17 cellular contexts compared by ENCODE assay signal in genomic region chr4:158090323-158090722, GRCh38.
DNase-seq lines count a peak whose midpoint lies in the region; ATAC-seq and TF ChIP-seq lines count a peak whose summit lies in the region.
"Had no signal": no experiment of that assay in that cellular context is flagged by ENCODE, and none has a peak within 500 bp of the region (broad histone marks: within the 10 kb centered on the region; RNA-seq: fewer than 3 reads in every experiment).

No MANE protein-coding gene starts in this region.

- peak overlapping the region; percentile 54 for H3K4me3 ChIP-seq in coronary artery
- peak overlapping the region; percentile 10 for H3K4me3 ChIP-seq in osteoblast (ENCODE audit: insufficient read depth, low read length)
- H3K4me3 ChIP-seq: GM12878, GM23338 had no signal

- H3K36me3 ChIP-seq in osteoblast (ENCODE audit: insufficient read depth, low read length): no peaks in the 10 kb centered on the region
- H3K36me3 ChIP-seq: WERI-Rb-1 had no signal

- CTCF ChIA-PET in activated CD4-positive, alpha-beta T cell treated with anti-CD3 and anti-CD28 coated beads, Interleukin-2, amount 10 ng/mL, durations not matched to agents 7 days and 5 days (lab: Charles Lee): no interaction called here

- ATAC-seq in activated T-helper 17 cell treated with anti-CD3 and anti-CD28 coated beads, Interleukin-2, amount 50 U/mL, for 72 hours (replicated peaks): no peak
- ATAC-seq in HG02852 (IDR thresholded peaks at IDR 0.05; ENCODE audit: unreplicated experiment): no peak
- ATAC-seq: GM12878, GM23338 had no signal

- no peaks in the 10 kb centered on the region for H3K27me3 ChIP-seq in osteoblast (ENCODE audit: insufficient read depth, low read length)

- peak overlapping the region; percentile 78 for H2AFZ ChIP-seq in osteoblast (ENCODE audit: low read length)
- H2AFZ ChIP-seq: GM23338 had no signal

- no peak overlapping the region for H3K27ac Mint-ChIP-seq in activated CD4-positive, alpha-beta T cell treated with anti-CD3 and anti-CD28 coated beads, Interleukin-2, amount 10 ng/mL, durations not matched to agents 7 days and 5 days
- no peak overlapping the region for H3K27ac Mint-ChIP-seq in activated T-helper 17 cell treated with anti-CD3 and anti-CD28 coated beads, Interleukin-2, amount 50 U/mL, for 72 hours
- H3K27ac Mint-ChIP-seq in mesothelial cell of epicardium: no peak overlapping the region
- H3K27ac Mint-ChIP-seq: activated naive CD8-positive, alpha-beta T cell; GM23338 had no signal

- H3K9me3 Mint-ChIP-seq in activated CD4-positive, alpha-beta T cell treated with anti-CD3 and anti-CD28 coated beads, Interleukin-2, amount 10 ng/mL, durations not matched to agents 7 days and 5 days: no peaks in the 10 kb centered on the region
- no peaks in the 10 kb centered on the region for H3K9me3 Mint-ChIP-seq in activated T-helper 17 cell treated with anti-CD3 and anti-CD28 coated beads, Interleukin-2, amount 50 U/mL, for 72 hours
- no peaks in the 10 kb centered on the region for H3K9me3 Mint-ChIP-seq in mesothelial cell of epicardium
- H3K9me3 Mint-ChIP-seq: neural crest cell had no signal

- H3K27me3 Mint-ChIP-seq in activated CD4-positive, alpha-beta T cell treated with anti-CD3 and anti-CD28 coated beads, Interleukin-2, amount 10 ng/mL, durations not matched to agents 7 days and 5 days: no peaks in the 10 kb centered on the region
- no peaks in the 10 kb centered on the region for H3K27me3 Mint-ChIP-seq in activated T-helper 17 cell treated with anti-CD3 and anti-CD28 coated beads, Interleukin-2, amount 50 U/mL, for 72 hours
- H3K27me3 Mint-ChIP-seq in mesothelial cell of epicardium (ENCODE audit: low read depth): no peaks in the 10 kb centered on the region
- H3K27me3 Mint-ChIP-seq: activated naive CD8-positive, alpha-beta T cell had no signal

- no peaks in the 10 kb centered on the region for H3K9me3 ChIP-seq in osteoblast (ENCODE audit: low read depth, low read length)

- peak; percentile 7 for DNase-seq in COR-L47 (lab: John Stamatoyannopoulos, UW)
- peak; percentile 5 for DNase-seq in M059J (ENCODE audit: low read depth)
- DNase-seq in coronary artery (ENCODE audit: low spot score): no peak
- peak; percentile 65 for DNase-seq in osteoblast (ENCODE audit: insufficient read length, low spot score, missing footprints)
- no peak for DNase-seq in activated CD4-positive, alpha-beta T cell treated with anti-CD3 and anti-CD28 coated beads, Interleukin-2, amount 10 ng/mL, durations not matched to agents 7 days and 5 days
- DNase-seq in mesothelial cell of epicardium (ENCODE audit: low spot score in 2 of 2, unreplicated experiment in 2 of 2): no peak
- DNase-seq: DMS 273 treated with DMSO at 0.1 percent for 48 hours; kidney glomerular epithelial cell; stimulated activated CD4-positive, alpha-beta T cell treated with anti-CD3 and anti-CD28 coated beads, Interleukin-12 subunit alpha, Interleukin-12 subunit beta, amount 100 ng/mL, for 4 hours; trophoblast cell; WERI-Rb-1 had no signal

- H3K79me2 ChIP-seq in osteoblast (ENCODE audit: insufficient read depth, low read length): no peaks in the 10 kb centered on the region

- TF ChIP-seq CTCF in coronary artery (IDR thresholded peaks at IDR 0.05) (no peak), osteoblast (IDR thresholded peaks at IDR 0.05; ENCODE audit: extremely low read depth, low read depth, low read length) (no peak), mesothelial cell of epicardium (IDR thresholded peaks at IDR 0.05; ENCODE audit: unreplicated experiment) (no peak)

- no peaks in the 10 kb centered on the region for H3K36me3 Mint-ChIP-seq in activated CD4-positive, alpha-beta T cell treated with anti-CD3 and anti-CD28 coated beads, Interleukin-2, amount 10 ng/mL, durations not matched to agents 7 days and 5 days (ENCODE audit: low read depth)
- no peaks in the 10 kb centered on the region for H3K36me3 Mint-ChIP-seq in activated T-helper 17 cell treated with anti-CD3 and anti-CD28 coated beads, Interleukin-2, amount 50 U/mL, for 72 hours (ENCODE audit: low read depth)
- no peaks in the 10 kb centered on the region for H3K36me3 Mint-ChIP-seq in mesothelial cell of epicardium
- H3K36me3 Mint-ChIP-seq: activated naive CD8-positive, alpha-beta T cell had no signal

- peaks cover 13% of the 10 kb centered on the region for H3K4me1 ChIP-seq in osteoblast (ENCODE audit: insufficient read depth, low read length)

- H3K4me3 Mint-ChIP-seq in activated CD4-positive, alpha-beta T cell treated with anti-CD3 and anti-CD28 coated beads, Interleukin-2, amount 10 ng/mL, durations not matched to agents 7 days and 5 days: no peak overlapping the region
- H3K4me3 Mint-ChIP-seq in activated T-helper 17 cell treated with anti-CD3 and anti-CD28 coated beads, Interleukin-2, amount 50 U/mL, for 72 hours: no peak overlapping the region
- H3K4me3 Mint-ChIP-seq in mesothelial cell of epicardium: no peak overlapping the region
- H3K4me3 Mint-ChIP-seq: activated naive CD8-positive, alpha-beta T cell; GM23338; neural crest cell had no signal

- H3K27ac ChIP-seq in coronary artery (peak overlapping the region; percentile 15 to 25), osteoblast (ENCODE audit: low read depth, low read length) (peak overlapping the region; percentile 2)
- H3K27ac ChIP-seq: WERI-Rb-1 had no signal

- peak overlapping the region; percentile 63 for H3K4me2 ChIP-seq in osteoblast (ENCODE audit: insufficient read depth, low read length)
- H3K4me2 ChIP-seq: GM23338 had no signal

- POLR2A ChIA-PET in activated CD4-positive, alpha-beta T cell treated with anti-CD3 and anti-CD28 coated beads, Interleukin-2, amount 10 ng/mL, durations not matched to agents 7 days and 5 days (lab: Charles Lee): interaction anchor here (0.6 kb wide), 1 partner anchor 14 kb away, joined by 5 read pairs; no protein-coding TSS in a partner anchor

- H3K4me1 Mint-ChIP-seq in activated CD4-positive, alpha-beta T cell treated with anti-CD3 and anti-CD28 coated beads, Interleukin-2, amount 10 ng/mL, durations not matched to agents 7 days and 5 days: no peaks in the 10 kb centered on the region
- no peaks in the 10 kb centered on the region for H3K4me1 Mint-ChIP-seq in activated T-helper 17 cell treated with anti-CD3 and anti-CD28 coated beads, Interleukin-2, amount 50 U/mL, for 72 hours
- peaks cover 23% of the 10 kb centered on the region for H3K4me1 Mint-ChIP-seq in mesothelial cell of epicardium

- H4K20me1 ChIP-seq in osteoblast (ENCODE audit: insufficient read depth, low read length): no peaks in the 10 kb centered on the region

Comparison
In these comparisons a context has a peak if more than half of its experiments do, and no peak if none do; other contexts are left out.
1. DNase-seq: peak in COR-L47 (single experiment), M059J (single experiment) and osteoblast (single experiment); none in coronary artery (single experiment), activated CD4-positive, alpha-beta T cell treated with anti-CD3 and anti-CD28 coated beads, Interleukin-2, amount 10 ng/mL, durations not matched to agents 7 days and 5 days (single experiment) and mesothelial cell of epicardium (0 of 2).